In the genomic region with DNA sequence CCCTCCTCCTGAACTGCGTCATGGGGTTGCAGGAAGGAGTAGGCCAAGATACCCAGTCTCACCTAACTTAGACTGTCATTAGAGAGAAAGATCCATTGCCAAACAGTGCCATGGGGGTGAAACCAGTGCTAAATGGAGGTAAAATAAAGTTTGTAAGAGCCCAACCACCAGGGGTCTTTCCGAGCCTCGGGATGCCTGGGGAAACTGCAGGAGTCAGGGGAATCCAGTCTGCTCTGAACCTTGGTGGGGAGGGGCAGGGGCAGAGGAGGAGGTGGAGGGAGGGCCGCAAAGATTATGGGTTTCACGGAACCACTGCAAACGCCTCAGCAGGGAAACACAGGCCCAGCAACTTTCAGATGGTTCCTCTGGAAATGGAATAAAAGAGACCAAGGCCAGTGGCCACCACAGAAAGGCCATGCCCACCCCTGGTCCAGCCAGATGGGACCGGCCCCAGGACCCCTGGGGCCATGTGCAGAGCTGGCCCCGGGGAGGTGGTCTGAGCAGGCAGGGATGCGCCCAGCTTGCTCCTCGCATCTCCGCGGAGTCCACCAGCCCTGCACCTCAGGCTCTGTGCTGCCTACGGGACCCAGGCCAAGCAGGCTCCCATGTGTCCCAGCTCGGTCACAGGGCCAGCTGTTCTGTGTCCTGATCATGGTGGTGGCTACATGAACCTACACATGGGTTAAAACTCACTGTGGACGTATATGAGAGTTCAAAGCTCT, we compare ENCODE assay signal across 24 cellular contexts. TPM values are rescaled to one million over a fixed set of nuclear protein-coding genes. Genes with fewer than 3 reads are reported as not detected.
"Had no signal": no experiment of that assay in that cellular context is flagged by ENCODE, and none has a peak within 500 bp of the region (broad histone marks: within the 10 kb centered on the region; RNA-seq: fewer than 3 reads in every experiment).

No MANE protein-coding gene starts in this region.

- H3K4me3 ChIP-seq: colonic mucosa, gastrocnemius medialis, right atrium auricular region, skin epidermis, tibial nerve had no signal

- H3K36me3 ChIP-seq: brain microvascular endothelial cell, colonic mucosa, gastrocnemius medialis, right atrium auricular region, tibial nerve had no signal

- ATAC-seq: activated CD8-positive, alpha-beta T cell treated with anti-CD3 and anti-CD28 coated beads for 36 hours; esophagus mucosa; gastrocnemius medialis; natural killer cell had no signal

- H3K27ac Mint-ChIP-seq: activated CD8-positive, alpha-beta T cell treated with anti-CD3 and anti-CD28 coated beads for 36 hours; activated T-cell treated with anti-CD3 and anti-CD28 coated beads, Interleukin-2, amount 50 U/mL, for 24 hours; activated T-helper 2 cell treated with anti-CD3 and anti-CD28 coated beads, Interferon-gamma antibody, Interleukin-2, Interleukin-4, amounts not matched to agents 10 μg/mL and 5 μg/mL and 100 μg/mL, durations not matched to agents 14 hours and 24 hours and 36 hours; natural killer cell; progenitor cell of endocrine pancreas; stimulated activated naive CD8-positive, alpha-beta T cell treated with anti-CD3 and anti-CD28 coated beads, Interleukin-15, Interleukin-2, amounts not matched to agents 100 ng/mL and 50 ng/mL, for 24 hours had no signal

- H3K27ac ChIP-seq: brain microvascular endothelial cell, colonic mucosa, gastrocnemius medialis, right atrium auricular region, skin epidermis, tibial nerve had no signal

- H3K4me1 Mint-ChIP-seq: central memory CD8-positive, alpha-beta T cell had no signal

- H3K4me1 ChIP-seq: colonic mucosa had no signal

- DNase-seq: activated CD4-positive, alpha-beta T cell treated with anti-CD3 and anti-CD28 coated beads for 48 hours; activated CD4-positive, CD25-positive, alpha-beta regulatory T cell; activated CD8-positive, alpha-beta T cell treated with anti-CD3 and anti-CD28 coated beads for 36 hours; activated naive CD4-positive, alpha-beta T cell treated with anti-CD3 and anti-CD28 coated beads, Interleukin-2, amount 50 U/mL, for 16 hours; activated T-cell treated with anti-CD3 and anti-CD28 coated beads, Interleukin-2, amount 50 U/mL, for 24 hours; brain microvascular endothelial cell; colonic mucosa; gastrocnemius medialis; head of caudate nucleus; kidney glomerular epithelial cell; mesenchymal stem cell; natural killer cell; nucleus accumbens; T-helper 1 cell; T-helper 9 cell had no signal

- H3K27me3 Mint-ChIP-seq: activated T-cell treated with anti-CD3 and anti-CD28 coated beads, Interleukin-2, amount 50 U/mL, for 24 hours had no signal

- H3K9me3 Mint-ChIP-seq: activated CD8-positive, alpha-beta T cell treated with anti-CD3 and anti-CD28 coated beads for 36 hours; activated T-cell treated with anti-CD3 and anti-CD28 coated beads, Interleukin-2, amount 50 U/mL, for 24 hours; central memory CD8-positive, alpha-beta T cell; natural killer cell; stimulated activated naive CD8-positive, alpha-beta T cell treated with anti-CD3 and anti-CD28 coated beads, Interleukin-15, Interleukin-2, amounts not matched to agents 100 ng/mL and 50 ng/mL, for 24 hours had no signal

- H3K27me3 ChIP-seq: colonic mucosa, right atrium auricular region had no signal

- H3K4me3 Mint-ChIP-seq: activated CD8-positive, alpha-beta T cell treated with anti-CD3 and anti-CD28 coated beads for 36 hours; activated T-cell treated with anti-CD3 and anti-CD28 coated beads, Interleukin-2, amount 50 U/mL, for 24 hours; central memory CD8-positive, alpha-beta T cell; natural killer cell; stimulated activated naive CD8-positive, alpha-beta T cell treated with anti-CD3 and anti-CD28 coated beads, Interleukin-15, Interleukin-2, amounts not matched to agents 100 ng/mL and 50 ng/mL, for 24 hours had no signal

- H3K36me3 Mint-ChIP-seq: natural killer cell had no signal

- H3K9me3 ChIP-seq: colonic mucosa, gastrocnemius medialis had no signal

RNA-seq across cellular contexts. Expression of a gene that starts 19.8 kb away (rescaled TPM):
- total RNA-seq: activated CD8-positive, alpha-beta T cell treated with anti-CD3 and anti-CD28 coated beads for 36 hours; activated T-helper 2 cell treated with anti-CD3 and anti-CD28 coated beads, Interferon-gamma antibody, Interleukin-2, Interleukin-4, amounts not matched to agents 10 μg/mL and 5 μg/mL and 100 μg/mL, durations not matched to agents 14 hours and 24 hours and 36 hours; aorta; esophagus mucosa; progenitor cell of endocrine pancreas; right atrium auricular region; tibial nerve had no signal
- polyA plus RNA-seq: aorta had no signal

RNA-seq across cellular contexts. Expression of a gene that starts 46.9 kb away (rescaled TPM):
- total RNA-seq: activated T-helper 2 cell treated with anti-CD3 and anti-CD28 coated beads, Interferon-gamma antibody, Interleukin-2, Interleukin-4, amounts not matched to agents 10 μg/mL and 5 μg/mL and 100 μg/mL, durations not matched to agents 14 hours and 24 hours and 36 hours; right atrium auricular region had no signal
- polyA plus RNA-seq: aorta had no signal
